ENCODE assay signal across 9 cellular contexts in genomic region chr12:51326762-51327439, GRCh38. TPM values are rescaled to one million over a fixed set of nuclear protein-coding genes. Genes with fewer than 3 reads are reported as not detected.
DNase-seq lines count a peak whose midpoint lies in the region; ATAC-seq, FAIRE-seq and TF ChIP-seq lines count a peak whose summit lies in the region.
"Had no signal": no experiment of that assay in that cellular context is flagged by ENCODE, and none has a peak within 500 bp of the region (broad histone marks: within the 10 kb centered on the region; RNA-seq: fewer than 3 reads in every experiment).

No MANE protein-coding gene starts in this region.

- DNase-seq in A549 (ENCODE audit: low read depth in 1 of 2, low spot score in 1 of 2) (peak in 1 of 2 experiments; percentile 42), HuH-7 (ENCODE audit: low spot score) (peak; percentile 56), iris pigment epithelial cell (ENCODE audit: low read depth) (peak; percentile 87), upper lobe of left lung (peak in 1 of 2 donors; percentile 56)
- no peak for DNase-seq in activated T-cell treated with anti-CD3 and anti-CD28 coated beads, Interleukin-2, amount 50 U/mL, for 72 hours

- H3K27me3 ChIP-seq in upper lobe of left lung, result no peaks in the 10 kb centered on the region

- POLR2A ChIA-PET in A549 (lab: Yijun Ruan, JAX), result interaction anchor here (0.6 kb wide), 2 partner anchors 46 to 68 kb away, joined by 3 to 5 read pairs; no protein-coding TSS in a partner anchor

- CTCF ChIA-PET in A549 (lab: Yijun Ruan, JAX), result interaction anchor here (0.6 to 3.2 kb wide), 6 partner anchors 9 to 56 kb away, joined by 3 to 20 read pairs (median 4); partner anchors contain the start of gene SMAGP

- H3K27me3 Mint-ChIP-seq in activated T-cell treated with anti-CD3 and anti-CD28 coated beads, Interleukin-2, amount 50 U/mL, for 72 hours (ENCODE audit: low read depth), result no peaks in the 10 kb centered on the region

- TF ChIP-seq CTCF in A549 (IDR thresholded peaks at IDR 0.05) (no peak), upper lobe of left lung (IDR thresholded peaks at IDR 0.05) (no peak)

- H3K4me3 ChIP-seq in A549, result no peak overlapping the region
- H3K4me3 ChIP-seq in upper lobe of left lung, result no peak overlapping the region

- H3K36me3 ChIP-seq in upper lobe of left lung, result no peaks in the 10 kb centered on the region

- H3K9me3 ChIP-seq in A549 (no peaks in the 10 kb centered on the region), upper lobe of left lung (no peaks in the 10 kb centered on the region)

- 62% methylated on average over 7 of the region's 7 CpGs for WGBS in A549 (ENCODE audit: missing lambda C conversion rate)
- 23 to 39% methylated on average over 6 to 7 of the region's 7 CpGs for WGBS in upper lobe of left lung, 2 donors

- peaks cover 6 to 11% of the 10 kb centered on the region in 2 donors for H3K36me3 Mint-ChIP-seq in activated T-cell treated with anti-CD3 and anti-CD28 coated beads, Interleukin-2, amount 50 U/mL, for 72 hours (ENCODE audit: insufficient read depth in 2 of 2)

- H3K4me1 Mint-ChIP-seq in activated T-cell treated with anti-CD3 and anti-CD28 coated beads, Interleukin-2, amount 50 U/mL, for 72 hours (ENCODE audit: low read depth), result peaks cover 70% of the 10 kb centered on the region

- ATAC-seq in A549 (peak; percentile 62 to 67; a peak in 5 of 6 replicates), GM18519 (IDR thresholded peaks at IDR 0.05; ENCODE audit: low FRiP score, unreplicated experiment) (peak; percentile 47), upper lobe of left lung (ENCODE audit: low FRiP score in 2 of 2) (peak; percentile 39 to 81), HG03520 (IDR thresholded peaks at IDR 0.05; ENCODE audit: unreplicated experiment) (no peak), HG03280 (IDR thresholded peaks at IDR 0.05; ENCODE audit: unreplicated experiment) (no peak)
- no peak for ATAC-seq in activated T-cell treated with anti-CD3 and anti-CD28 coated beads, Interleukin-2, amount 50 U/mL, for 72 hours (replicated peaks in 1 of 2)

- peak overlapping the region; percentile 45 for H3K4me2 ChIP-seq in A549

- no peak for FAIRE-seq in A549 (lab: Jason Lieb, UNC)

- peak overlapping the region; percentile 77 to 87 for H3K4me3 Mint-ChIP-seq in activated T-cell treated with anti-CD3 and anti-CD28 coated beads, Interleukin-2, amount 50 U/mL, for 72 hours

- H3K27ac Mint-ChIP-seq in activated T-cell treated with anti-CD3 and anti-CD28 coated beads, Interleukin-2, amount 50 U/mL, for 72 hours, result peak overlapping the region; percentile 97

- no peak for TF ChIP-seq RAD21 in A549 (conservative IDR thresholded peaks at IDR 0.05 in 1 of 2, IDR thresholded peaks at IDR 0.05 in 1 of 2)

- TF ChIP-seq EP300 in A549 (IDR thresholded peaks at IDR 0.05) (no peak), upper lobe of left lung (IDR thresholded peaks at IDR 0.05) (no peak)

- H3K9me3 Mint-ChIP-seq in activated T-cell treated with anti-CD3 and anti-CD28 coated beads, Interleukin-2, amount 50 U/mL, for 72 hours, result no peaks in the 10 kb centered on the region

- H3K27ac ChIP-seq in A549, result peak overlapping the region; percentile 41 to 77
- peak overlapping the region; percentile 63 to 94 (median 84) for H3K27ac ChIP-seq in upper lobe of left lung

- H3K4me1 ChIP-seq in A549, result peaks cover 15% of the 10 kb centered on the region
- H3K4me1 ChIP-seq in upper lobe of left lung, result peaks cover 18 to 54% (median 45%) of the 10 kb centered on the region in 4 donors

- no peak for TF ChIP-seq POLR2A in A549 (IDR thresholded peaks at IDR 0.05; ENCODE audit: low read length)
- peak in 1 of 4 donors; percentile 39 for TF ChIP-seq POLR2A in upper lobe of left lung (IDR thresholded peaks at IDR 0.05)

TF ChIP-seq in A549, 52 proteins besides CTCF, POLR2A, EP300 and RAD21:
- TF ChIP-seq MAFK (IDR thresholded peaks at IDR 0.05; ENCODE audit: partially characterized antibody) (peak; percentile 69), HOXB13 (CRISPR knock-in tag; IDR thresholded peaks at IDR 0.05; ENCODE audit: low read depth) (0 out of 2 replicates have a peak, but pooled peaks have one; percentile 8), CHD4 (IDR thresholded peaks at IDR 0.05; ENCODE audit: borderline replicate concordance) (no peak), RARB (CRISPR knock-in tag; IDR thresholded peaks at IDR 0.05) (no peak), BCL3 (IDR thresholded peaks at IDR 0.05) (no peak), HMGXB4 (CRISPR knock-in tag; IDR thresholded peaks at IDR 0.05; ENCODE audit: borderline replicate concordance) (no peak), NR3C1 (IDR thresholded peaks at IDR 0.05) (no peak), ZSCAN20 (CRISPR knock-in tag; IDR thresholded peaks at IDR 0.05) (0 out of 2 replicates have a peak, but pooled peaks have one; percentile 34), RNF2 (IDR thresholded peaks at IDR 0.05; ENCODE audit: borderline replicate concordance, low read depth) (no peak), ZNF302 (CRISPR knock-in tag; IDR thresholded peaks at IDR 0.05) (no peak), CEBPB (IDR thresholded peaks at IDR 0.05) (peak; percentile 80 to 94)
- TF ChIP-seq, protein P1, sequence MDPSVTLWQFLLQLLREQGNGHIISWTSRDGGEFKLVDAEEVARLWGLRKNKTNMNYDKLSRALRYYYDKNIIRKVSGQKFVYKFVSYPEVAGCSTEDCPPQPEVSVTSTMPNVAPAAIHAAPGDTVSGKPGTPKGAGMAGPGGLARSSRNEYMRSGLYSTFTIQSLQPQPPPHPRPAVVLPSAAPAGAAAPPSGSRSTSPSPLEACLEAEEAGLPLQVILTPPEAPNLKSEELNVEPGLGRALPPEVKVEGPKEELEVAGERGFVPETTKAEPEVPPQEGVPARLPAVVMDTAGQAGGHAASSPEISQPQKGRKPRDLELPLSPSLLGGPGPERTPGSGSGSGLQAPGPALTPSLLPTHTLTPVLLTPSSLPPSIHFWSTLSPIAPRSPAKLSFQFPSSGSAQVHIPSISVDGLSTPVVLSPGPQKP (IDR thresholded peaks at IDR 0.05; ENCODE audit: low read depth, low read length), result no peak

RNA-seq across cellular contexts. Expression of gene BIN2, which starts 2.9 kb away (rescaled TPM):
- polyA plus RNA-seq in A549 (2011; rRNA removed) (0.52 and 0.57 TPM in 2 replicates), A549 (2017; fragmentation: RNase III; extraction: RNeasy Plus Mini Kit Qiagen cat#74134 plus additional on column Dnase treatment) (0.05 to 0.08 TPM in 2 of 3 replicates, not detected in the other)
- polyA plus RNA-seq in A549 (2012; cell fraction: cytosol; rRNA removed), result 0.15 and 0.16 TPM in 2 replicates
- polyA plus RNA-seq in A549 (2012; cell fraction: nucleus; rRNA removed), result 0.06 and 0.15 TPM in 2 replicates
- 0.21 and 0.63 TPM in 2 replicates for polyA minus RNA-seq in A549 (2011; rRNA and poly(A)+ RNA removed)
- 100 to 1,000 TPM; 102 to 104 TPM for total RNA-seq in activated T-cell treated with anti-CD3 and anti-CD28 coated beads, Interleukin-2, amount 50 U/mL, for 72 hours
- total RNA-seq in upper lobe of left lung, result 10 to 100 TPM; 16.5 to 54.5 (median 30.6) TPM
- total RNA-seq: dermis microvascular lymphatic vessel endothelial cell had no signal

RNA-seq across cellular contexts. Expression of gene CELA1, which starts 19.6 kb away (rescaled TPM):
- not detected in 2 replicates for polyA plus RNA-seq in A549 (2011; rRNA removed)
- 0.08 TPM in 1 of 2 replicates, not detected in the other for polyA plus RNA-seq in A549 (2012; cell fraction: cytosol; rRNA removed)
- polyA plus RNA-seq in A549 (2012; cell fraction: nucleus; rRNA removed), result not detected in 2 replicates
- polyA plus RNA-seq in A549 (2017; fragmentation: RNase III; extraction: RNeasy Plus Mini Kit Qiagen cat#74134 plus additional on column Dnase treatment), result not detected in 3 replicates
- not detected in 2 replicates for polyA minus RNA-seq in A549 (2011; rRNA and poly(A)+ RNA removed)
- under 1 TPM in 1 of 2 donors, not detected in 1; 0.26 TPM for total RNA-seq in activated T-cell treated with anti-CD3 and anti-CD28 coated beads, Interleukin-2, amount 50 U/mL, for 72 hours
- total RNA-seq in upper lobe of left lung, result not detected
- total RNA-seq: dermis microvascular lymphatic vessel endothelial cell had no signal

RNA-seq across cellular contexts. Expression of gene SMAGP, which starts 56.7 kb away (rescaled TPM):
- polyA plus RNA-seq in A549 (2011; rRNA removed), result 27.2 and 38.3 TPM in 2 replicates
- 15.1 and 16.5 TPM in 2 replicates for polyA plus RNA-seq in A549 (2012; cell fraction: cytosol; rRNA removed)
- 5.3 and 9.7 TPM in 2 replicates for polyA plus RNA-seq in A549 (2012; cell fraction: nucleus; rRNA removed)
- 14.8 to 16.4 TPM (median 15.5 TPM) in 3 replicates for polyA plus RNA-seq in A549 (2017; fragmentation: RNase III; extraction: RNeasy Plus Mini Kit Qiagen cat#74134 plus additional on column Dnase treatment)
- polyA minus RNA-seq in A549 (2011; rRNA and poly(A)+ RNA removed), result 20.3 and 22.3 TPM in 2 replicates
- 1 to 10 TPM in 1 of 2 donors, under 1 TPM in 1; 0.86 to 2.1 TPM for total RNA-seq in activated T-cell treated with anti-CD3 and anti-CD28 coated beads, Interleukin-2, amount 50 U/mL, for 72 hours
- 10 to 100 TPM; 25.1 to 58.2 (median 28.8) TPM for total RNA-seq in upper lobe of left lung

Comparison
In these comparisons a context has a peak if more than half of its experiments do, and no peak if none do; other contexts are left out.
1. ATAC-seq: peak in A549 (2 of 2), GM18519 (single experiment) and upper lobe of left lung (2 of 2); none in activated T-cell treated with anti-CD3 and anti-CD28 coated beads, Interleukin-2, amount 50 U/mL, for 72 hours (0 of 2), HG03520 (single experiment) and HG03280 (single experiment).
2. DNase-seq: peak in HuH-7 (single experiment) and iris pigment epithelial cell (single experiment); none in activated T-cell treated with anti-CD3 and anti-CD28 coated beads, Interleukin-2, amount 50 U/mL, for 72 hours (0 of 2).
3. RNA of gene SMAGP, which starts 56.7 kb away (total RNA-seq): 25.1 to 58.2 TPM in upper lobe of left lung; 0.86 to 2.1 TPM in activated T-cell treated with anti-CD3 and anti-CD28 coated beads, Interleukin-2, amount 50 U/mL, for 72 hours; every median in the first group is over 4 times any median in the second.